Comparison of ENCODE assay signal across 9 cellular contexts in the genomic region with DNA sequence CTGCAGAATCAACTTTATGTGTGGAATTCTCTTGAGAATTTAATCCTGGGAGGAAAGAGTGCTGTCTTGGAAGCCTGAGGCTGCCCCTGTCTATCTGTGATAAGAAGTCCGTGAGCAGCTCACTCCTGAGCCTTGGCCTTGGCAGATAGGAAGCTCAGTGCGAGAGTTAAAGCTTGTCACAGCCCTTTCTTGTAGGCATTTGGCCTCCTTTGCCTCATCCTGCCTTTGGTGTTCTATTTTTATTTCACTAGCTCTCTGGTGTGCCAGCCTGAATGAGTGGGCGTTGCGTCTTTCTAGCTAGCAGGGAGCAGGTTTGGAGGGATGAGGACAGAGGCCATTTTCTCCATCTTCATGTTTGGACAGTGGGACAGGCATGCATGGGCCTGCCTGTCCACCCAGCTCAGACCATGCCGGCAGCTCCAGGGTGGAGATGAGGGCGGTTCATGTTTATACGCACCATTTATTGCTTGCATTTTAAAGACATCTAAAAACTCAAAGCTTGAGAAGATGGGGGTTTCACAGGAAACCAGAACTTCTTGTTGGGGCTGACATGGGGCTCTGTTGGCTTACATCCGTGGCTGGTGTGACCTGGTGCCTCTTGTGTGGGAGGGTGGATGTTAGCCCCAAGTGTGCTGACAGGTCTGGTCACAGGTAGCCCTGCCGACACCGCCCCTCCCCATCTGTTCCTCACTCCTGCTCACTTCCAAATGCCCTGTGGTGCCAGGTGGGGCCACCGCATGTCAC. TPM values are rescaled to one million over a fixed set of nuclear protein-coding genes. Genes with fewer than 3 reads are reported as not detected.
A peak's percentile ranks its signal among the peaks of the same experiment; 100 is the strongest.
DNase-seq lines count a peak whose midpoint lies in the region; ATAC-seq and TF ChIP-seq lines count a peak whose summit lies in the region.
"Had no signal": no experiment of that assay in that cellular context is flagged by ENCODE, and none has a peak within 500 bp of the region (broad histone marks: within the 10 kb centered on the region; RNA-seq: fewer than 3 reads in every experiment).

No MANE protein-coding gene starts in this region.

- no peaks in the 10 kb centered on the region for H3K9me3 ChIP-seq in heart right ventricle

- no peaks in the 10 kb centered on the region for H3K27me3 ChIP-seq in heart right ventricle

- H3K36me3 ChIP-seq in heart right ventricle, result no peaks in the 10 kb centered on the region

- ATAC-seq in heart right ventricle, result peak in 7 of 8 donors; percentile 13 to 63 (median 48)
- no peak for ATAC-seq in GM18868 (IDR thresholded peaks at IDR 0.05; ENCODE audit: unreplicated experiment)
- no peak for ATAC-seq in HG03175 (IDR thresholded peaks at IDR 0.05; ENCODE audit: unreplicated experiment)
- ATAC-seq in sciatic nerve, result no peak

- no peaks in the 10 kb centered on the region for H3K27me3 Mint-ChIP-seq in activated T-helper 2 cell treated with anti-CD3 and anti-CD28 coated beads, Interferon-gamma antibody, Interleukin-2, Interleukin-4, amounts not matched to agents 10 μg/mL and 5 μg/mL and 100 μg/mL, durations not matched to agents 14 hours and 24 hours and 36 hours (ENCODE audit: low read depth)

- 56 to 63% methylated on average over 11 of the region's 11 CpGs for WGBS in heart right ventricle, 2 donors

- H3K27ac Mint-ChIP-seq in activated T-helper 2 cell treated with anti-CD3 and anti-CD28 coated beads, Interferon-gamma antibody, Interleukin-2, Interleukin-4, amounts not matched to agents 10 μg/mL and 5 μg/mL and 100 μg/mL, durations not matched to agents 14 hours and 24 hours and 36 hours, result peak overlapping the region; percentile 96

- TF ChIP-seq CTCF in heart right ventricle (IDR thresholded peaks at IDR 0.05), result no peak

- H3K9me3 Mint-ChIP-seq in activated T-helper 2 cell treated with anti-CD3 and anti-CD28 coated beads, Interferon-gamma antibody, Interleukin-2, Interleukin-4, amounts not matched to agents 10 μg/mL and 5 μg/mL and 100 μg/mL, durations not matched to agents 14 hours and 24 hours and 36 hours, result no peaks in the 10 kb centered on the region

- no peak overlapping the region for H3K4me3 ChIP-seq in heart right ventricle

- H3K36me3 Mint-ChIP-seq in activated T-helper 2 cell treated with anti-CD3 and anti-CD28 coated beads, Interferon-gamma antibody, Interleukin-2, Interleukin-4, amounts not matched to agents 10 μg/mL and 5 μg/mL and 100 μg/mL, durations not matched to agents 14 hours and 24 hours and 36 hours (ENCODE audit: low read depth), result peaks cover 7% of the 10 kb centered on the region

- H3K4me1 Mint-ChIP-seq in activated T-helper 2 cell treated with anti-CD3 and anti-CD28 coated beads, Interferon-gamma antibody, Interleukin-2, Interleukin-4, amounts not matched to agents 10 μg/mL and 5 μg/mL and 100 μg/mL, durations not matched to agents 14 hours and 24 hours and 36 hours (ENCODE audit: low read depth), result peaks cover 78% of the 10 kb centered on the region

- intact Hi-C loops in activated T-helper 2 cell treated with anti-CD3 and anti-CD28 coated beads, Interferon-gamma antibody, Interleukin-2, Interleukin-4, amounts not matched to agents 10 μg/mL and 5 μg/mL and 100 μg/mL, durations not matched to agents 14 hours and 24 hours and 36 hours (cut with micrococcal nuclease), result loop anchor here (1.0 kb wide), 1 partner anchor 31 kb away; no protein-coding TSS in a partner anchor
- intact Hi-C loops in heart right ventricle (cut with DNase I) (no loop called here), sciatic nerve (cut with DNase I) (no loop called here)

- DNase-seq in stimulated activated CD4-positive, alpha-beta T cell treated with anti-CD3 and anti-CD28 coated beads, Interleukin-15, amount 100 ng/mL, for 1 hour (ENCODE audit: low read depth in 1 of 2, low spot score in 1 of 2), result peak; percentile 12 to 15
- no peak for DNase-seq in stimulated activated CD4-positive, alpha-beta T cell treated with anti-CD3 and anti-CD28 coated beads, Interleukin-12 subunit alpha, Interleukin-12 subunit beta, amount 100 ng/mL, for 4 hours
- DNase-seq in activated T-helper 2 cell treated with anti-CD3 and anti-CD28 coated beads, Interferon-gamma antibody, Interleukin-2, Interleukin-4, amounts not matched to agents 10 μg/mL and 5 μg/mL and 100 μg/mL, durations not matched to agents 14 hours and 24 hours and 36 hours (ENCODE audit: low spot score), result no peak
- DNase-seq in heart right ventricle, result peak; percentile 28 to 58
- peak; percentile 66 for DNase-seq in stimulated activated CD4-positive, alpha-beta T cell treated with anti-CD3 and anti-CD28 coated beads, Interleukin-15, amount 100 ng/mL, for 24 hours
- DNase-seq in sciatic nerve (ENCODE audit: low spot score), result no peak
- DNase-seq: DND-41 had no signal

- H3K4me1 ChIP-seq in heart right ventricle, result peaks cover 20 to 99% (median 68%) of the 10 kb centered on the region in 9 donors

- peak overlapping the region; percentile 44 to 93 (median 90) for H3K27ac ChIP-seq in heart right ventricle

- peak overlapping the region; percentile 61 for H3K4me3 Mint-ChIP-seq in activated T-helper 2 cell treated with anti-CD3 and anti-CD28 coated beads, Interferon-gamma antibody, Interleukin-2, Interleukin-4, amounts not matched to agents 10 μg/mL and 5 μg/mL and 100 μg/mL, durations not matched to agents 14 hours and 24 hours and 36 hours (ENCODE audit: low read depth)

RNA-seq across cellular contexts. Expression of gene IRAK2, which starts 29.8 kb away (rescaled TPM):
- 2.4 and 2.6 TPM in 2 replicates for total RNA-seq in activated T-helper 2 cell treated with anti-CD3 and anti-CD28 coated beads, Interferon-gamma antibody, Interleukin-2, Interleukin-4, amounts not matched to agents 10 μg/mL and 5 μg/mL and 100 μg/mL, durations not matched to agents 14 hours and 24 hours and 36 hours
- total RNA-seq in heart right ventricle (1 to 10 TPM in 9 of 10 donors, under 1 TPM in 1; 0.92 to 3.6 (median 1.5) TPM), sciatic nerve (6.4 TPM)
- polyA plus RNA-seq in heart right ventricle, result under 1 TPM; 0.73 to 0.84 TPM

RNA-seq across cellular contexts. Expression of gene VHL, which starts 52.9 kb away (rescaled TPM):
- 54.0 and 54.9 TPM in 2 replicates for total RNA-seq in activated T-helper 2 cell treated with anti-CD3 and anti-CD28 coated beads, Interferon-gamma antibody, Interleukin-2, Interleukin-4, amounts not matched to agents 10 μg/mL and 5 μg/mL and 100 μg/mL, durations not matched to agents 14 hours and 24 hours and 36 hours
- total RNA-seq in heart right ventricle (10 to 100 TPM; 10.3 to 19.3 (median 12.0) TPM), sciatic nerve (27.4 TPM)
- polyA plus RNA-seq in heart right ventricle, result 10 to 100 TPM in 1 of 2 donors, 1 to 10 TPM in 1; 9.4 to 18.4 TPM

RNA-seq across cellular contexts. Expression of gene TATDN2, which starts 53.8 kb away (rescaled TPM):
- 64.9 and 65.6 TPM in 2 replicates for total RNA-seq in activated T-helper 2 cell treated with anti-CD3 and anti-CD28 coated beads, Interferon-gamma antibody, Interleukin-2, Interleukin-4, amounts not matched to agents 10 μg/mL and 5 μg/mL and 100 μg/mL, durations not matched to agents 14 hours and 24 hours and 36 hours
- 10 to 100 TPM; 14.7 to 19.6 (median 17.7) TPM for total RNA-seq in heart right ventricle
- polyA plus RNA-seq in heart right ventricle, result 10 to 100 TPM in 1 of 2 donors, 1 to 10 TPM in 1; 9.6 to 16.1 TPM
- total RNA-seq in sciatic nerve, result 31.7 TPM

Comparison
In these comparisons a context has a peak if more than half of its experiments do, and no peak if none do; other contexts are left out.
1. DNase-seq: peak in stimulated activated CD4-positive, alpha-beta T cell treated with anti-CD3 and anti-CD28 coated beads, Interleukin-15, amount 100 ng/mL, for 1 hour (2 of 2), heart right ventricle (2 of 2) and stimulated activated CD4-positive, alpha-beta T cell treated with anti-CD3 and anti-CD28 coated beads, Interleukin-15, amount 100 ng/mL, for 24 hours (single experiment); none in stimulated activated CD4-positive, alpha-beta T cell treated with anti-CD3 and anti-CD28 coated beads, Interleukin-12 subunit alpha, Interleukin-12 subunit beta, amount 100 ng/mL, for 4 hours (single experiment), activated T-helper 2 cell treated with anti-CD3 and anti-CD28 coated beads, Interferon-gamma antibody, Interleukin-2, Interleukin-4, amounts not matched to agents 10 μg/mL and 5 μg/mL and 100 μg/mL, durations not matched to agents 14 hours and 24 hours and 36 hours (single experiment) and sciatic nerve (single experiment).
2. ATAC-seq: peak in heart right ventricle (7 of 8); none in GM18868 (single experiment), HG03175 (single experiment) and sciatic nerve (single experiment).